ENCODE assay signal across 29 cellular contexts in genomic region chr10:12188656-12189055, GRCh38.
"Had no signal": no experiment of that assay in that cellular context is flagged by ENCODE, and none has a peak within 500 bp of the region (broad histone marks: within the 10 kb centered on the region; RNA-seq: fewer than 3 reads in every experiment).

No MANE protein-coding gene starts in this region.

- H3K27ac Mint-ChIP-seq: activated CD4-positive, alpha-beta T cell treated with anti-CD3 and anti-CD28 coated beads, Interleukin-2, amount 10 ng/mL, durations not matched to agents 7 days and 5 days; mesothelial cell of epicardium had no signal

- H3K9me3 ChIP-seq: esophagus muscularis mucosa, heart left ventricle, ovary, stomach, thyroid gland, upper lobe of left lung, vagina had no signal

- H3K27me3 Mint-ChIP-seq: activated CD4-positive, alpha-beta memory T cell treated with anti-CD3 and anti-CD28 coated beads, Interleukin-2, amount 10 ng/mL, durations not matched to agents 7 days and 5 days; activated CD4-positive, alpha-beta T cell treated with anti-CD3 and anti-CD28 coated beads, Interleukin-2, amount 10 ng/mL, durations not matched to agents 7 days and 5 days; central memory CD8-positive, alpha-beta T cell; dendritic cell treated with granulocyte-macrophage colony-stimulating factor and Interleukin-4, amounts not matched to agents 40 ng/mL and 50 ng/mL, for 4 days; naive B cell; progenitor cell of endocrine pancreas; T-helper 17 cell had no signal

- DNase-seq: activated CD4-positive, alpha-beta memory T cell treated with anti-CD3 and anti-CD28 coated beads, Interleukin-2, amount 10 ng/mL, durations not matched to agents 7 days and 5 days; activated CD4-positive, alpha-beta T cell treated with anti-CD3 and anti-CD28 coated beads for 1 hour; activated CD4-positive, alpha-beta T cell treated with anti-CD3 and anti-CD28 coated beads, Interleukin-2, amount 10 ng/mL, durations not matched to agents 7 days and 5 days; activated gamma-delta T cell treated with Interleukin-2 at 50 U/mL for 16 hours; activated naive CD4-positive, alpha-beta T cell treated with anti-CD3 and anti-CD28 coated beads, Interleukin-2, amount 50 U/mL, for 16 hours; foreskin keratinocyte; heart left ventricle; hypothalamus; immature natural killer cell; kidney; naive B cell; nephron progenitor cell; ovary; stimulated activated CD4-positive, alpha-beta T cell treated with anti-CD3 and anti-CD28 coated beads, Interleukin-12 subunit alpha, Interleukin-12 subunit beta, amount 100 ng/mL, for 4 hours; stimulated activated CD4-positive, alpha-beta T cell treated with anti-CD3 and anti-CD28 coated beads, Interleukin-4, amount 100 ng/mL, for 1 hour; stomach; T-helper 17 cell; T1000; thyroid gland; upper lobe of left lung had no signal

- FAIRE-seq: bronchial epithelial cell, kidney had no signal

- H3K4me1 ChIP-seq: foreskin keratinocyte had no signal

- H3K36me3 ChIP-seq: ovary had no signal

- H3K27ac ChIP-seq: esophagus muscularis mucosa, foreskin keratinocyte, heart left ventricle, ovary, skin epidermis, stomach, thyroid gland, upper lobe of left lung, vagina had no signal

- H3K27me3 ChIP-seq: esophagus muscularis mucosa, foreskin keratinocyte, heart left ventricle, ovary, stomach, thyroid gland, upper lobe of left lung, vagina had no signal

- ATAC-seq: foreskin keratinocyte, heart left ventricle, sciatic nerve, T-helper 17 cell had no signal

- H3K9me3 Mint-ChIP-seq: activated CD4-positive, alpha-beta memory T cell treated with anti-CD3 and anti-CD28 coated beads, Interleukin-2, amount 10 ng/mL, durations not matched to agents 7 days and 5 days; activated CD4-positive, alpha-beta T cell treated with anti-CD3 and anti-CD28 coated beads, Interleukin-2, amount 10 ng/mL, durations not matched to agents 7 days and 5 days; central memory CD8-positive, alpha-beta T cell; dendritic cell treated with granulocyte-macrophage colony-stimulating factor and Interleukin-4, amounts not matched to agents 40 ng/mL and 50 ng/mL, for 4 days; immature natural killer cell; mesothelial cell of epicardium; naive B cell; nephron progenitor cell had no signal

- H3K4me3 Mint-ChIP-seq: activated CD4-positive, alpha-beta memory T cell treated with anti-CD3 and anti-CD28 coated beads, Interleukin-2, amount 10 ng/mL, durations not matched to agents 7 days and 5 days; activated CD4-positive, alpha-beta T cell treated with anti-CD3 and anti-CD28 coated beads, Interleukin-2, amount 10 ng/mL, durations not matched to agents 7 days and 5 days; central memory CD8-positive, alpha-beta T cell; dendritic cell treated with granulocyte-macrophage colony-stimulating factor and Interleukin-4, amounts not matched to agents 40 ng/mL and 50 ng/mL, for 4 days; immature natural killer cell; mesothelial cell of epicardium; nephron progenitor cell; T-helper 17 cell had no signal

- H3K4me3 ChIP-seq: esophagus muscularis mucosa, heart left ventricle, ovary, skin epidermis, stomach, thyroid gland, upper lobe of left lung, vagina had no signal
